Comparison of ENCODE assay signal across 28 cellular contexts in the genomic region with DNA sequence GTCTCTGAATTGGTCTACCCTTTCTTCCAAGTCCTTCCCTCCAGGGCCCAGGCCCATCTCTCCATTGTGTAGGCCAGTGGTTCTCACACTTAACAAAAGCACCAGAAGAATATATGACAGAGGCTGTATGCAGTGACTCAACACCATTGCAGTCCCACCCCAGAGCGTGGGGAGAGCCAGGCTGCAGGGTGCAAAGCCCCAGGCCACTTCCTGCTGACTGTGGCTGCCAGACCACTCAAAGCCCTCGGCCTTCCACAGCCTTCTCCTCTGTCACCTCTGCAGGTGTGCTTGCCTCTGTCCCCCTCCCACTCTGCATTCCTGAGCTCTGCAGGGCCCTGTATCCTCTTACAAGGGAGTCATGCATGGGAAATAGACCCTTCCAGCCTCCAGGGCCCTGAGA. TPM values are rescaled to one million over a fixed set of nuclear protein-coding genes. Genes with fewer than 3 reads are reported as not detected.
DNase-seq lines count a peak whose midpoint lies in the region; ATAC-seq and TF ChIP-seq lines count a peak whose summit lies in the region.
"Had no signal": no experiment of that assay in that cellular context is flagged by ENCODE, and none has a peak within 500 bp of the region (broad histone marks: within the 10 kb centered on the region; RNA-seq: fewer than 3 reads in every experiment).

No MANE protein-coding gene starts in this region.

- no TSS peak for BruUV-seq in mammary epithelial cell (replicated peaks; lab: Mats Ljungman, UMichigan)
- BruUV-seq in MCF 10A (replicated peaks; lab: Mats Ljungman, UMichigan): no TSS peak

- no peak overlapping the region for H3K4me2 ChIP-seq in mammary epithelial cell (ENCODE audit: insufficient read depth, low read depth, low read length)

- CTCF ChIA-PET in mammary epithelial cell (lab: Charles Lee; ENCODE audit: low non-redundant PET): no interaction called here
- CTCF ChIA-PET in MCF 10A (lab: Yijun Ruan, JAX): interaction anchor here (0.7 to 8.0 kb wide), 6 partner anchors 79 to 221 kb away, joined by 3 to 259 read pairs (median 8); no protein-coding TSS in a partner anchor

- POLR2A ChIA-PET in MCF 10A (lab: Yijun Ruan, JAX): interaction anchor here (0.7 to 1.9 kb wide), 4 partner anchors 11 to 125 kb away, joined by 3 to 10 read pairs (median 4); no protein-coding TSS in a partner anchor

- no peaks in the 10 kb centered on the region for H3K9me3 Mint-ChIP-seq in MCF 10A (ENCODE audit: unreplicated experiment)
- no peaks in the 10 kb centered on the region for H3K9me3 Mint-ChIP-seq in chondrocyte (ENCODE audit: low read depth)
- H3K9me3 Mint-ChIP-seq in nephron progenitor cell: no peaks in the 10 kb centered on the region
- H3K9me3 Mint-ChIP-seq: activated naive CD4-positive, alpha-beta T cell treated with anti-CD3 and anti-CD28 coated beads, Interleukin-2, amount 10 ng/mL, durations not matched to agents 7 days and 5 days; activated T-cell treated with anti-CD3 and anti-CD28 coated beads, Interleukin-2, amount 50 U/mL, for 24 hours; HFFc6 had no signal

- peaks cover 4% of the 10 kb centered on the region for H3K4me1 Mint-ChIP-seq in MCF 10A (ENCODE audit: insufficient read depth, unreplicated experiment)
- peaks cover 8% of the 10 kb centered on the region for H3K4me1 Mint-ChIP-seq in chondrocyte (ENCODE audit: low read depth)
- H3K4me1 Mint-ChIP-seq in nephron progenitor cell: peaks cover 31% of the 10 kb centered on the region

- H3K27ac ChIP-seq in mammary epithelial cell (ENCODE audit: insufficient read depth, low read depth, low read length): no peak overlapping the region
- no peak overlapping the region for H3K27ac ChIP-seq in right atrium auricular region
- H3K27ac ChIP-seq: BLaER1, parathyroid adenoma had no signal

- no peak overlapping the region for H3K27ac Mint-ChIP-seq in MCF 10A (ENCODE audit: low read depth, unreplicated experiment)
- H3K27ac Mint-ChIP-seq in chondrocyte (ENCODE audit: unreplicated experiment): no peak overlapping the region
- peak overlapping the region; percentile 45 for H3K27ac Mint-ChIP-seq in nephron progenitor cell
- H3K27ac Mint-ChIP-seq: activated naive CD4-positive, alpha-beta T cell treated with anti-CD3 and anti-CD28 coated beads, Interleukin-2, amount 10 ng/mL, durations not matched to agents 7 days and 5 days; activated T-cell treated with anti-CD3 and anti-CD28 coated beads, Interleukin-2, amount 50 U/mL, for 24 hours; HFFc6 had no signal

- intact Hi-C loops in mammary epithelial cell (cut with micrococcal nuclease): loop anchor here (2.0 to 10.0 kb wide), 3 partner anchors 101 to 353 kb away; no protein-coding TSS in a partner anchor
- intact Hi-C loops in MCF 10A (cut with micrococcal nuclease): loop anchor here (5.0 kb wide), 1 partner anchor 296 kb away; a partner anchor contains a TSS

- H3K4me3 ChIP-seq in mammary epithelial cell (replicated peaks in 1 of 3; ENCODE audit: insufficient read depth in 1 of 3, low read depth in 2 of 3, low read length in 3 of 3) (no peak overlapping the region), right atrium auricular region (no peak overlapping the region)
- H3K4me3 ChIP-seq: BLaER1, esophagus muscularis mucosa, K562 had no signal

- DNase-seq in mammary epithelial cell (peak; percentile 45), MCF 10A (ENCODE audit: unreplicated experiment) (no peak), chondrocyte (ENCODE audit: low spot score) (peak; percentile 58), nephron progenitor cell (peak; percentile 33), NCI-H2196 treated with DMSO at 0.1 percent for 48 hours (lab: John Stamatoyannopoulos, UW; ENCODE audit: unreplicated experiment) (no peak), right atrium auricular region (ENCODE audit: low spot score) (no peak), T-helper 9 cell (no peak)
- DNase-seq: activated CD4-positive, alpha-beta T cell treated with anti-CD3 and anti-CD28 coated beads, Interleukin-2, amount 50 U/mL, for 4 hours; activated naive CD4-positive, alpha-beta T cell treated with anti-CD3 and anti-CD28 coated beads, Interleukin-2, amount 10 ng/mL, durations not matched to agents 7 days and 5 days; activated T-cell treated with anti-CD3 and anti-CD28 coated beads, Interleukin-2, amount 50 U/mL, for 24 hours; aorta; cerebellar nuclear complex; DMS79; effector CD4-positive, alpha-beta T cell; HFFc6; NCI-H1092; NCI-H2081; NCI-H524 treated with DMSO at 0.1 percent for 48 hours; SIG-M5; stimulated activated CD4-positive, alpha-beta T cell treated with anti-CD3 and anti-CD28 coated beads, Interleukin-2, amount 100 ng/mL, for 24 hours had no signal

- no peaks in the 10 kb centered on the region for H3K36me3 ChIP-seq in mammary epithelial cell (ENCODE audit: insufficient read depth, low read length)
- H3K36me3 ChIP-seq in right atrium auricular region: no peaks in the 10 kb centered on the region
- H3K36me3 ChIP-seq: BLaER1, esophagus muscularis mucosa had no signal

- H3K4me1 ChIP-seq in mammary epithelial cell (ENCODE audit: insufficient read depth, low read length) (peaks cover 18% of the 10 kb centered on the region), right atrium auricular region (peaks cover 0 to 13% of the 10 kb centered on the region in 2 donors)

- no peak for ATAC-seq in GM19035 (IDR thresholded peaks at IDR 0.05; ENCODE audit: unreplicated experiment)
- ATAC-seq: K562 had no signal

- H3K79me2 ChIP-seq in mammary epithelial cell (ENCODE audit: insufficient read depth, low read length): no peaks in the 10 kb centered on the region
- H3K79me2 ChIP-seq: parathyroid adenoma had no signal

- H3K27me3 Mint-ChIP-seq in MCF 10A (ENCODE audit: insufficient read depth, unreplicated experiment) (no peaks in the 10 kb centered on the region), chondrocyte (ENCODE audit: low read depth) (peaks cover 16% of the 10 kb centered on the region), nephron progenitor cell (ENCODE audit: low read depth, poor library complexity) (peaks cover 41% of the 10 kb centered on the region)

- H3K4me3 Mint-ChIP-seq in MCF 10A (ENCODE audit: unreplicated experiment) (no peak overlapping the region), chondrocyte (ENCODE audit: unreplicated experiment) (no peak overlapping the region), nephron progenitor cell (no peak overlapping the region)
- H3K4me3 Mint-ChIP-seq: activated naive CD4-positive, alpha-beta T cell treated with anti-CD3 and anti-CD28 coated beads, Interleukin-2, amount 10 ng/mL, durations not matched to agents 7 days and 5 days; activated T-cell treated with anti-CD3 and anti-CD28 coated beads, Interleukin-2, amount 50 U/mL, for 24 hours; HFFc6 had no signal

- TF ChIP-seq CTCF in mammary epithelial cell (conservative IDR thresholded peaks at IDR 0.05 in 1 of 2, IDR thresholded peaks at IDR 0.05 in 1 of 2; ENCODE audit: extremely low read depth in 1 of 2, insufficient read depth in 1 of 2, low read depth in 1 of 2, low read length in 2 of 2) (no peak), MCF 10A (IDR thresholded peaks at IDR 0.05; ENCODE audit: unreplicated experiment) (no peak), chondrocyte (IDR thresholded peaks at IDR 0.05) (no peak), nephron progenitor cell (IDR thresholded peaks at IDR 0.05) (no peak), right atrium auricular region (IDR thresholded peaks at IDR 0.05) (no peak)

- no peaks in the 10 kb centered on the region for H4K20me1 ChIP-seq in mammary epithelial cell (ENCODE audit: insufficient read depth, low read length)
- H4K20me1 ChIP-seq: BLaER1 had no signal

- H3K27me3 ChIP-seq in mammary epithelial cell (ENCODE audit: insufficient read depth, low read length) (no peaks in the 10 kb centered on the region), right atrium auricular region (no peaks in the 10 kb centered on the region)
- H3K27me3 ChIP-seq: BLaER1 had no signal

- no peaks in the 10 kb centered on the region for H3K36me3 Mint-ChIP-seq in MCF 10A (ENCODE audit: insufficient read depth, unreplicated experiment)
- H3K36me3 Mint-ChIP-seq in chondrocyte (ENCODE audit: low read depth): no peaks in the 10 kb centered on the region
- H3K36me3 Mint-ChIP-seq in nephron progenitor cell (ENCODE audit: low read depth): no peaks in the 10 kb centered on the region
- H3K36me3 Mint-ChIP-seq: activated naive CD4-positive, alpha-beta T cell treated with anti-CD3 and anti-CD28 coated beads, Interleukin-2, amount 10 ng/mL, durations not matched to agents 7 days and 5 days had no signal

- H3K9me3 ChIP-seq in mammary epithelial cell (replicated peaks; ENCODE audit: insufficient read depth, low read length): no peaks in the 10 kb centered on the region
- no peaks in the 10 kb centered on the region for H3K9me3 ChIP-seq in right atrium auricular region
- H3K9me3 ChIP-seq: BLaER1, esophagus muscularis mucosa had no signal

- 25% methylated on average over 2 of the region's 2 CpGs for WGBS in mammary epithelial cell (ENCODE audit: low coverage, missing lambda C conversion rate)

- in situ Hi-C loops in mammary epithelial cell (cut with MboI; ENCODE audit: low sequenced_read_pairs in 2 of 2): loop anchor here (10.0 to 25.0 kb wide), 2 partner anchors 129 to 291 kb away; a partner anchor contains a TSS

- H2AFZ ChIP-seq in mammary epithelial cell (ENCODE audit: low read depth, low read length): no peak overlapping the region
- H2AFZ ChIP-seq: parathyroid adenoma had no signal

- no peak overlapping the region for H3K9ac ChIP-seq in mammary epithelial cell (ENCODE audit: insufficient read depth, low read length)
- H3K9ac ChIP-seq: BLaER1, parathyroid adenoma had no signal

- dilution Hi-C loops in mammary epithelial cell (cut with HindIII; ENCODE audit: low sequenced_read_pairs): no loop called here

RNA-seq across cellular contexts. Expression of a gene that starts 40.4 kb away (rescaled TPM):
- total RNA-seq in mammary epithelial cell (10 to 100 TPM; 48.8 to 70.3 TPM), MCF 10A (2022) (52.0 and 59.3 TPM in 2 replicates), chondrocyte (6.3 to 12.3 TPM (median 10.6 TPM) in 3 replicates), right atrium auricular region (1 to 10 TPM; 3.5 to 8.1 TPM)
- polyA plus RNA-seq in mammary epithelial cell: 23.1 TPM
- 45.2 TPM for polyA minus RNA-seq in mammary epithelial cell
- total RNA-seq: K562 had no signal
- polyA plus RNA-seq: K562 had no signal

RNA-seq across cellular contexts. Expression of a gene that starts 40.9 kb away (rescaled TPM):
- total RNA-seq in mammary epithelial cell (not detected), MCF 10A (2022) (not detected in 2 replicates), chondrocyte (not detected in 3 replicates), right atrium auricular region (not detected)
- not detected for polyA plus RNA-seq in mammary epithelial cell
- polyA minus RNA-seq in mammary epithelial cell: not detected
- total RNA-seq: aorta; HFFc6; K562; liver; OCI-LY7; T-helper 1 cell treated with Interleukin-12 subunit alpha and Interleukin-12 subunit beta and Interleukin-4 antibody, amounts not matched to agents 30 ng/mL and 1 ng/mL, for 36 hours had no signal
- polyA plus RNA-seq: aorta, K562, liver had no signal

Comparison
In these comparisons a context has a peak if more than half of its experiments do, and no peak if none do; other contexts are left out.
1. DNase-seq: peak in mammary epithelial cell (single experiment), chondrocyte (single experiment) and nephron progenitor cell (single experiment); none in MCF 10A (single experiment), NCI-H2196 treated with DMSO at 0.1 percent for 48 hours (single experiment), right atrium auricular region (single experiment) and T-helper 9 cell (single experiment).